8 cellular contexts compared by ENCODE assay signal in genomic region chr16:23530062-23530461, GRCh38.
"Had no signal": no experiment of that assay in that cellular context is flagged by ENCODE, and none has a peak within 500 bp of the region (broad histone marks: within the 10 kb centered on the region; RNA-seq: fewer than 3 reads in every experiment).

No MANE protein-coding gene starts in this region.

- H3K4me2 ChIP-seq: KMS-11 had no signal

- H3K9ac ChIP-seq: GM23248, KMS-11 had no signal

- DNase-seq: GM23248, GOT3, H9, HCEC 1CT, HFFc6, IMR-90, KBM-7 had no signal

- H3K27ac ChIP-seq: GM23248, KMS-11 had no signal

- H2AFZ ChIP-seq: GM23248 had no signal

- H3K4me3 ChIP-seq: GM23248 had no signal
